In the genomic region with DNA sequence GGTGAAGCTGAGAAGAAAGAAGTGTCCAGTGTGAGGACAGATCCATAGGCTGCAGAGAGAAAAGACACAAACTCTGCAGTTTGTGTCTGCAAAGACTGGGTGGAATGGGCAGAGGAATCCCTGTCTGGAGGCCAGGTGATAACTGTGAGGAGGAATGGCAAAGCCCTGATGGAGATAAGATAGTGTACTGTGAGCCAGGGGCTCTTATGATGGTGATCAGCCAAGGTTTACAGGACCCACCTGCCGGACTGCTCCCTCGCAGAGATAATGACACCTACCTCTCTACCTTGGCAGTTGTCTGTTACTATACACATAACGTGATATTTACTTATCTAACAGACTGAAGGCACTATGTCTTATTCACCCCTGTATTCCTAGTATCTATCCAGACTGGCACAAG, we compare ENCODE assay signal across 34 cellular contexts.
"Had no signal": no experiment of that assay in that cellular context is flagged by ENCODE, and none has a peak within 500 bp of the region (broad histone marks: within the 10 kb centered on the region; RNA-seq: fewer than 3 reads in every experiment).

No MANE protein-coding gene starts in this region.

- DNase-seq: activated CD4-positive, alpha-beta T cell treated with anti-CD3 and anti-CD28 coated beads for 1 hour; activated CD4-positive, alpha-beta T cell treated with anti-CD3 and anti-CD28 coated beads for 48 hours; activated CD4-positive, alpha-beta T cell treated with anti-CD3 and anti-CD28 coated beads, Interleukin-2, amount 50 U/mL, for 4 hours; activated CD4-positive, CD25-positive, alpha-beta regulatory T cell; activated CD8-positive, alpha-beta T cell treated with anti-CD3 and anti-CD28 coated beads for 36 hours; activated effector memory CD4-positive, alpha-beta T cell treated with anti-CD3 and anti-CD28 coated beads, Interleukin-2, amount 50 U/mL, for 16 hours; activated naive CD4-positive, alpha-beta T cell; activated naive CD4-positive, alpha-beta T cell treated with anti-CD3 and anti-CD28 coated beads, Interleukin-2, amount 50 U/mL, for 16 hours; activated naive CD8-positive, alpha-beta T cell treated with anti-CD3 and anti-CD28 coated beads for 36 hours; activated T-cell treated with anti-CD3 and anti-CD28 coated beads, Interleukin-2, amount 50 U/mL, for 1 hour; activated T-cell treated with anti-CD3 and anti-CD28 coated beads, Interleukin-2, amount 50 U/mL, for 72 hours; amniotic stem cell; aorta; brain microvascular endothelial cell; central memory CD4-positive, alpha-beta T cell; NCI-H1092 treated with DMSO at 0.1 percent for 48 hours; NCI-H1417; NCI-H146; NCI-H187; NCI-H2081 treated with DMSO at 0.1 percent for 48 hours; NCI-H226; NCI-H510A; NCI-H526; NCI-H748 treated with DMSO at 0.1 percent for 48 hours; NK-92 treated with Interleukin-12 subunit alpha and Interleukin-12 subunit beta, amount 100 ng/mL, for 24 hours; PC-9; SIG-M5; SW 1271; T-helper 1 cell; T-helper 2 cell; T-helper 9 cell; WERI-Rb-1 had no signal

- H3K4me3 ChIP-seq: K562, PC-9 had no signal

- H3K4me2 ChIP-seq: PC-9 had no signal

- H3K27me3 ChIP-seq: brain microvascular endothelial cell had no signal

- H2AFZ ChIP-seq: PC-9 had no signal

- H3K27ac ChIP-seq: brain microvascular endothelial cell, PC-9, RWPE1, WERI-Rb-1 had no signal

- H3K36me3 ChIP-seq: brain microvascular endothelial cell, WERI-Rb-1 had no signal
